In genomic region chr2:218301176-218301819, GRCh38 we compare ENCODE assay signal across 8 cellular contexts. TPM values are rescaled to one million over a fixed set of nuclear protein-coding genes. Genes with fewer than 3 reads are reported as not detected.
A peak's percentile ranks its signal among the peaks of the same experiment; 100 is the strongest.
DNase-seq lines count a peak whose midpoint lies in the region; ATAC-seq and TF ChIP-seq lines count a peak whose summit lies in the region.

No MANE protein-coding gene starts in this region.

- H3K4me3 ChIP-seq in choroid plexus epithelial cell (ENCODE audit: low read depth, low read length) = no peak overlapping the region
- no peak overlapping the region for H3K4me3 ChIP-seq in liver (ENCODE audit: low read depth in 1 of 3, low read length in 3 of 3)

- ATAC-seq in GM18511 (IDR thresholded peaks at IDR 0.05; ENCODE audit: unreplicated experiment) (peak; percentile 75), HG03439 (IDR thresholded peaks at IDR 0.05; ENCODE audit: unreplicated experiment) (peak; percentile 81)

- peak overlapping the region in 1 of 2 donors; percentile 21 for H3K9ac ChIP-seq in liver (ENCODE audit: low read depth in 1 of 2, low read length in 2 of 2)

- H3K27me3 ChIP-seq in liver (ENCODE audit: control insufficient read depth in 4 of 4, insufficient read depth in 4 of 4, low read length in 3 of 4) = no peaks in the 10 kb centered on the region

- peak; percentile 99 for TF ChIP-seq RAD21 in liver (IDR thresholded peaks at IDR 0.05)

- peak; percentile 94 for DNase-seq in NCI-H510A treated with DMSO at 0.1 percent for 48 hours (lab: John Stamatoyannopoulos, UW)
- DNase-seq in activated CD4-positive, alpha-beta T cell treated with anti-CD3 and anti-CD28 coated beads for 1 hour = peak; percentile 79
- DNase-seq in choroid plexus epithelial cell (ENCODE audit: low read depth) = peak; percentile 91
- peak; percentile 60 to 82 (median 70) for DNase-seq in stimulated activated CD4-positive, alpha-beta T cell treated with anti-CD3 and anti-CD28 coated beads, TNF-alpha, amount 100 ng/mL, for 4 hours (ENCODE audit: low read depth in 3 of 3)

- H3K9me3 ChIP-seq in liver (ENCODE audit: control insufficient read depth in 4 of 4, low read length in 3 of 4) = no peaks in the 10 kb centered on the region

- H3K36me3 ChIP-seq in liver (ENCODE audit: control insufficient read depth in 4 of 4, insufficient read depth in 3 of 4, low read depth in 1 of 4, low read length in 3 of 4) = no peaks in the 10 kb centered on the region

- TF ChIP-seq CTCF in 22Rv1 (IDR thresholded peaks at IDR 0.05) = peak; percentile 95
- peak; percentile 95 for TF ChIP-seq CTCF in choroid plexus epithelial cell (conservative IDR thresholded peaks at IDR 0.05; ENCODE audit: low read depth, low read length)
- peak; percentile 98 for TF ChIP-seq CTCF in liver (IDR thresholded peaks at IDR 0.05; ENCODE audit: low read depth, low read length, missing input control)

- peak overlapping the region; percentile 41 for H3K27ac ChIP-seq in 22Rv1
- no peak overlapping the region for H3K27ac ChIP-seq in liver (ENCODE audit: low read depth in 1 of 2, low read length in 2 of 2)

- H3K4me1 ChIP-seq in liver (ENCODE audit: control insufficient read depth in 4 of 4, insufficient read depth in 4 of 4, low read length in 3 of 4) = peaks cover 7 to 11% (median 8%) of the 10 kb centered on the region in 4 donors

- WGBS in liver = 8% methylated on average over 9 of the region's 9 CpGs

TF ChIP-seq in liver, 16 proteins besides CTCF, POLR2A, EP300 and RAD21:
- TF ChIP-seq SP1 (IDR thresholded peaks at IDR 0.05) (peak; percentile 40), FOXA2 (IDR thresholded peaks at IDR 0.05) (no peak), NR2F2 (IDR thresholded peaks at IDR 0.05) (peak; percentile 14), ATF3 (IDR thresholded peaks at IDR 0.05) (peak; percentile 50), TAF1 (conservative IDR thresholded peaks at IDR 0.05) (no peak), EGR1 (IDR thresholded peaks at IDR 0.05; ENCODE audit: low read depth in 2 of 2) (no peak), YY1 (IDR thresholded peaks at IDR 0.05) (peak; percentile 40), RXRA (IDR thresholded peaks at IDR 0.05) (peak in 1 of 2 donors; percentile 38), HNF4A (conservative IDR thresholded peaks at IDR 0.05) (peak; percentile 15 to 36), ZBTB33 (IDR thresholded peaks at IDR 0.05) (no peak), GABPA (IDR thresholded peaks at IDR 0.05 in 1 of 2, conservative IDR thresholded peaks at IDR 0.05 in 1 of 2) (no peak)

RNA-seq across cellular contexts. Expression of gene TMBIM1, which starts 9.0 kb away (rescaled TPM):
- total RNA-seq in liver = 100 to 1,000 TPM; 122 to 133 TPM
- 100 to 1,000 TPM in 1 of 2 donors, 10 to 100 TPM in 1; 61.8 to 106 TPM for polyA plus RNA-seq in liver

RNA-seq across cellular contexts. Expression of gene PNKD, which starts 31.0 kb away (rescaled TPM):
- total RNA-seq in liver = 10 to 100 TPM; 28.5 to 68.6 TPM
- polyA plus RNA-seq in liver = 100 to 1,000 TPM; 121 to 161 TPM

RNA-seq across cellular contexts. Expression of gene AAMP, which starts 31.4 kb away (rescaled TPM):
- total RNA-seq in liver = 100 to 1,000 TPM in 1 of 2 donors, 10 to 100 TPM in 1; 79.9 to 116 TPM
- polyA plus RNA-seq in liver = 10 to 100 TPM; 63.6 to 69.2 TPM

RNA-seq across cellular contexts. Expression of gene GPBAR1, which starts 40.5 kb away (rescaled TPM):
- total RNA-seq in liver = 1 to 10 TPM in 1 of 2 donors, under 1 TPM in 1; 0.42 to 1.4 TPM
- polyA plus RNA-seq in liver = 1 to 10 TPM; 2.1 to 2.7 TPM

RNA-seq across cellular contexts. Expression of gene CATIP, which starts 55.4 kb away (rescaled TPM):
- total RNA-seq in liver = not detected
- polyA plus RNA-seq in liver = under 1 TPM; 0.05 to 0.35 TPM
